In genomic region chr2:71682341-71682740, GRCh38 we compare ENCODE assay signal across 23 cellular contexts.
"Had no signal": no experiment of that assay in that cellular context is flagged by ENCODE, and none has a peak within 500 bp of the region (broad histone marks: within the 10 kb centered on the region; RNA-seq: fewer than 3 reads in every experiment).

No MANE protein-coding gene starts in this region.

- H3K4me3 ChIP-seq: esophagus muscularis mucosa, lower lobe of right lung, prostate gland, suprapubic skin, tibial artery had no signal

- DNase-seq: activated CD4-positive, alpha-beta T cell treated with anti-CD3 and anti-CD28 coated beads for 48 hours; activated CD4-positive, alpha-beta T cell treated with anti-CD3 and anti-CD28 coated beads, Interleukin-2, amount 50 U/mL, for 48 hours; activated CD8-positive, alpha-beta memory T cell treated with anti-CD3 and anti-CD28 coated beads for 24 hours; activated gamma-delta T cell treated with Interleukin-2 at 50 U/mL for 16 hours; activated naive CD4-positive, alpha-beta T cell treated with anti-CD3 and anti-CD28 coated beads, Interleukin-2, amount 50 U/mL, for 16 hours; amniotic stem cell; brain microvascular endothelial cell; caudate nucleus; endodermal cell; foreskin keratinocyte; hippocampal formation; lower lobe of right lung; mesenchymal stem cell; retina; stimulated activated naive CD4-positive, alpha-beta T cell had no signal

- H3K4me1 ChIP-seq: esophagus muscularis mucosa, foreskin keratinocyte, prostate gland, tibial artery had no signal

- H3K27ac ChIP-seq: brain microvascular endothelial cell, esophagus muscularis mucosa, foreskin keratinocyte, lower lobe of right lung, neutrophil, prostate gland, suprapubic skin, tibial artery, VCaP had no signal

- H3K27ac Mint-ChIP-seq: endodermal cell, nephron had no signal

- H3K9me3 ChIP-seq: esophagus muscularis mucosa, lower lobe of right lung, neutrophil, prostate gland, suprapubic skin, tibial artery had no signal

- H3K9me3 Mint-ChIP-seq: endodermal cell, nephron had no signal

- H3K36me3 ChIP-seq: brain microvascular endothelial cell, prostate gland, suprapubic skin had no signal

- ATAC-seq: activated CD4-positive, CD25-positive, alpha-beta regulatory T cell treated with anti-CD3 and anti-CD28 coated beads, Interleukin-2, amount 50 U/mL, for 24 hours; foreskin keratinocyte; lower lobe of right lung had no signal

- H3K4me3 Mint-ChIP-seq: endodermal cell, nephron had no signal

- H3K4me1 Mint-ChIP-seq: endodermal cell had no signal

- H3K27me3 ChIP-seq: brain microvascular endothelial cell, esophagus muscularis mucosa, neutrophil, suprapubic skin, tibial artery had no signal
